Comparison of ENCODE assay signal across 1 cellular context in the genomic region with DNA sequence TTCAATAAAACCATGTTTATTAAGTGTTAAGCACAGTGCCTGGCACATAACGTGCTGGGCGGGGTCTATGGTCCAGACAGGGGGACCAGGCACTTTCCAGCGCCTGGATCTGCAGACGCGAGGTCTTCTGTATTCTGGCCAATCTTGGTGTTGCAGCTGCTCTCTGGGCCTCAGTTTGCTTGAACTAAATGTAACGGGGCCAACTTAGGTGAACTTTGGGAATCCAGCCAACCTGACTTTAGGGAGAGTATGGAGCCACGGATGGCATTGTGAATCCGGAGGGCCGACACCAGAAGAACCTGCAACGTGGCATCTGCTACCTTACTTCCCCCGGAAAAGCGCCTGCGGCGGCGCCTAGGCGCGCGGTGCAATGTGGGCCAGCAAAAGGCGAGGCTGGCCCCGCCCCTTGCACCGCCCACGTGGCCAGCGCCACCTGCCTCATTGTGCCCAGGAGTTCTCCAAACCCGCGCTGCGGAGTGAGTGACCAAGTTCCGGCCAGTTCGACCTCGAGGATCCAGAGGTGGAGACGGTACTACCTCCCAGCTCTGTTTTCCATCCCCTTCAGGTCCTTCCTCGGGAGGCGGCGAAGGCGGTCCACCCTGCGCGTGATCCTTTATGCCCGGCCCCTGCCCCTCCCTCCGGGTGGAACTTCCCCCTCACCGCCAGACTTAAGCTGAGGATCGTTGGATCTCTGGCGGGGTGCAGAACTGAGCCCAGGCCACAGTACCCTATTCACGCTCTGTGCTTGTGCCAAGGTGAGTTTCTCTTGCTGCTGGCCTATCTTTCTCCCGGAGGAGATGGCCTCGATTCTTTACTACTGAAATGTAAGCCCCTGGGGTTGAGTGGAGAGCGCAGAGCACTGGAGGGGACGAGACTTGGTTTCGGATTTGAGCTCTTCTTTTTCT.
A peak's percentile ranks its signal among the peaks of the same experiment; 100 is the strongest.
TF ChIP-seq lines count a peak whose summit lies in the region.

A gene (plus strand): TSS at position 426 of the 905 bp plus-strand sequence. CDS start 10,969 bp downstream, outside the sequence.

TF ChIP-seq in K562, 482 proteins besides CTCF, POLR2A, EP300 and RAD21 (continued from another document and continues in another):
- TF ChIP-seq, protein P1, sequence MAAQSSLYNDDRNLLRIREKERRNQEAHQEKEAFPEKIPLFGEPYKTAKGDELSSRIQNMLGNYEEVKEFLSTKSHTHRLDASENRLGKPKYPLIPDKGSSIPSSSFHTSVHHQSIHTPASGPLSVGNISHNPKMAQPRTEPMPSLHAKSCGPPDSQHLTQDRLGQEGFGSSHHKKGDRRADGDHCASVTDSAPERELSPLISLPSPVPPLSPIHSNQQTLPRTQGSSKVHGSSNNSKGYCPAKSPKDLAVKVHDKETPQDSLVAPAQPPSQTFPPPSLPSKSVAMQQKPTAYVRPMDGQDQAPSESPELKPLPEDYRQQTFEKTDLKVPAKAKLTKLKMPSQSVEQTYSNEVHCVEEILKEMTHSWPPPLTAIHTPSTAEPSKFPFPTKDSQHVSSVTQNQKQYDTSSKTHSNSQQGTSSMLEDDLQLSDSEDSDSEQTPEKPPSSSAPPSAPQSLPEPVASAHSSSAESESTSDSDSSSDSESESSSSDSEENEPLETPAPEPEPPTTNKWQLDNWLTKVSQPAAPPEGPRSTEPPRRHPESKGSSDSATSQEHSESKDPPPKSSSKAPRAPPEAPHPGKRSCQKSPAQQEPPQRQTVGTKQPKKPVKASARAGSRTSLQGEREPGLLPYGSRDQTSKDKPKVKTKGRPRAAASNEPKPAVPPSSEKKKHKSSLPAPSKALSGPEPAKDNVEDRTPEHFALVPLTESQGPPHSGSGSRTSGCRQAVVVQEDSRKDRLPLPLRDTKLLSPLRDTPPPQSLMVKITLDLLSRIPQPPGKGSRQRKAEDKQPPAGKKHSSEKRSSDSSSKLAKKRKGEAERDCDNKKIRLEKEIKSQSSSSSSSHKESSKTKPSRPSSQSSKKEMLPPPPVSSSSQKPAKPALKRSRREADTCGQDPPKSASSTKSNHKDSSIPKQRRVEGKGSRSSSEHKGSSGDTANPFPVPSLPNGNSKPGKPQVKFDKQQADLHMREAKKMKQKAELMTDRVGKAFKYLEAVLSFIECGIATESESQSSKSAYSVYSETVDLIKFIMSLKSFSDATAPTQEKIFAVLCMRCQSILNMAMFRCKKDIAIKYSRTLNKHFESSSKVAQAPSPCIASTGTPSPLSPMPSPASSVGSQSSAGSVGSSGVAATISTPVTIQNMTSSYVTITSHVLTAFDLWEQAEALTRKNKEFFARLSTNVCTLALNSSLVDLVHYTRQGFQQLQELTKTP (IDR thresholded peaks at IDR 0.05; ENCODE audit: low read depth in 1 of 2, partially characterized antibody in 2 of 2), result peak; percentile 26 to 52
- TF ChIP-seq EZH2 (IDR thresholded peaks at IDR 0.05; ENCODE audit: borderline replicate concordance, low read depth, low read length) (no peak), ARID2 (IDR thresholded peaks at IDR 0.05) (no peak), STAG1 (CRISPR knock-in tag; IDR thresholded peaks at IDR 0.05; ENCODE audit: borderline replicate concordance) (no peak), KDM2B (CRISPR knock-in tag; IDR thresholded peaks at IDR 0.05) (no peak), E2F3 (CRISPR knock-in tag; IDR thresholded peaks at IDR 0.05) (peak; percentile 38; the same call in 1 of the 2 replicates), RCOR1 (IDR thresholded peaks at IDR 0.05; ENCODE audit: borderline replicate concordance in 1 of 2, low read depth in 2 of 2, low read length in 2 of 2) (no peak), MYBL2 (IDR thresholded peaks at IDR 0.05; ENCODE audit: low read depth) (no peak), MYBL2 (CRISPR knock-in tag; IDR thresholded peaks at IDR 0.05; ENCODE audit: borderline replicate concordance) (no peak), ZNF583 (CRISPR knock-in tag; IDR thresholded peaks at IDR 0.05) (no peak), CBX3 (IDR thresholded peaks at IDR 0.05; ENCODE audit: borderline replicate concordance in 1 of 2, low read length in 2 of 2) (peak in 1 of 2 experiments; percentile 98; a peak in 2 of 3 replicates), ZNF586 (CRISPR knock-in tag; conservative IDR thresholded peaks at IDR 0.05) (no peak), ELF2 (CRISPR knock-in tag; IDR thresholded peaks at IDR 0.05) (peak; percentile 64; the same call in 1 of the 2 replicates), NR1H2 (CRISPR knock-in tag; IDR thresholded peaks at IDR 0.05) (peak; percentile 31; the same call in 1 of the 2 replicates), TEAD1 (CRISPR knock-in tag; IDR thresholded peaks at IDR 0.05) (peak; percentile 66 to 74; a peak in 3 of 4 replicates), XRCC4 (IDR thresholded peaks at IDR 0.05; ENCODE audit: extremely low read depth, insufficient read depth, insufficient read length) (no peak), ZNF212 (CRISPR knock-in tag; IDR thresholded peaks at IDR 0.05) (no peak), ZNF780A (CRISPR knock-in tag; IDR thresholded peaks at IDR 0.05) (no peak), ARNT (IDR thresholded peaks at IDR 0.05) (peak; percentile 13 to 39; a peak in 1 of 4 replicates), EWSR1 (IDR thresholded peaks at IDR 0.05; ENCODE audit: borderline replicate concordance, low read depth, partially characterized antibody) (no peak), HNRNPL (IDR thresholded peaks at IDR 0.05; ENCODE audit: low read depth, low read length) (peak; percentile 90), KAT2B (IDR thresholded peaks at IDR 0.05; ENCODE audit: low read depth, low read length) (no peak), POLR2AphosphoS2 (IDR thresholded peaks at IDR 0.05; ENCODE audit: low read length) (peak; percentile 93; the same call in 1 of the 2 replicates), ZNF75A (CRISPR knock-in tag; IDR thresholded peaks at IDR 0.05) (no peak), GATAD2B (IDR thresholded peaks at IDR 0.05; ENCODE audit: borderline replicate concordance) (no peak; the same call in 1 of the 2 replicates), MEF2D (tag; conservative IDR thresholded peaks at IDR 0.05; ENCODE audit: low read depth) (peak; percentile 83), CREM (IDR thresholded peaks at IDR 0.05; ENCODE audit: low read depth) (peak; percentile 39; the same call in 1 of the 2 replicates), SNIP1 (IDR thresholded peaks at IDR 0.05; ENCODE audit: low read depth) (no peak), ZNF274 (IDR thresholded peaks at IDR 0.05; ENCODE audit: borderline replicate concordance, low read depth, low read length) (no peak), SMAD4 (CRISPR knock-in tag; conservative IDR thresholded peaks at IDR 0.05) (peak; percentile 76)
- TF ChIP-seq, protein P2, sequence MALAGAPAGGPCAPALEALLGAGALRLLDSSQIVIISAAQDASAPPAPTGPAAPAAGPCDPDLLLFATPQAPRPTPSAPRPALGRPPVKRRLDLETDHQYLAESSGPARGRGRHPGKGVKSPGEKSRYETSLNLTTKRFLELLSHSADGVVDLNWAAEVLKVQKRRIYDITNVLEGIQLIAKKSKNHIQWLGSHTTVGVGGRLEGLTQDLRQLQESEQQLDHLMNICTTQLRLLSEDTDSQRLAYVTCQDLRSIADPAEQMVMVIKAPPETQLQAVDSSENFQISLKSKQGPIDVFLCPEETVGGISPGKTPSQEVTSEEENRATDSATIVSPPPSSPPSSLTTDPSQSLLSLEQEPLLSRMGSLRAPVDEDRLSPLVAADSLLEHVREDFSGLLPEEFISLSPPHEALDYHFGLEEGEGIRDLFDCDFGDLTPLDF (CRISPR knock-in tag; IDR thresholded peaks at IDR 0.05), result peak; percentile 74
- TF ChIP-seq, protein P3, sequence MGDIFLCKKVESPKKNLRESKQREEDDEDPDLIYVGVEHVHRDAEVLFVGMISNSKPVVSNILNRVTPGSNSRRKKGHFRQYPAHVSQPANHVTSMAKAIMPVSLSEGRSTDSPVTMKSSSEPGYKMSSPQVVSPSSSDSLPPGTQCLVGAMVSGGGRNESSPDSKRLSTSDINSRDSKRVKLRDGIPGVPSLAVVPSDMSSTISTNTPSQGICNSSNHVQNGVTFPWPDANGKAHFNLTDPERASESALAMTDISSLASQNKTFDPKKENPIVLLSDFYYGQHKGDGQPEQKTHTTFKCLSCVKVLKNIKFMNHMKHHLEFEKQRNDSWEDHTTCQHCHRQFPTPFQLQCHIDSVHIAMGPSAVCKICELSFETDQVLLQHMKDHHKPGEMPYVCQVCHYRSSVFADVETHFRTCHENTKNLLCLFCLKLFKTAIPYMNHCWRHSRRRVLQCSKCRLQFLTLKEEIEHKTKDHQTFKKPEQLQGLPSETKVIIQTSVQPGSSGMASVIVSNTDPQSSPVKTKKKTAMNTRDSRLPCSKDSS (IDR thresholded peaks at IDR 0.05; ENCODE audit: low read depth, partially characterized antibody), result no peak
- TF ChIP-seq, protein P4, sequence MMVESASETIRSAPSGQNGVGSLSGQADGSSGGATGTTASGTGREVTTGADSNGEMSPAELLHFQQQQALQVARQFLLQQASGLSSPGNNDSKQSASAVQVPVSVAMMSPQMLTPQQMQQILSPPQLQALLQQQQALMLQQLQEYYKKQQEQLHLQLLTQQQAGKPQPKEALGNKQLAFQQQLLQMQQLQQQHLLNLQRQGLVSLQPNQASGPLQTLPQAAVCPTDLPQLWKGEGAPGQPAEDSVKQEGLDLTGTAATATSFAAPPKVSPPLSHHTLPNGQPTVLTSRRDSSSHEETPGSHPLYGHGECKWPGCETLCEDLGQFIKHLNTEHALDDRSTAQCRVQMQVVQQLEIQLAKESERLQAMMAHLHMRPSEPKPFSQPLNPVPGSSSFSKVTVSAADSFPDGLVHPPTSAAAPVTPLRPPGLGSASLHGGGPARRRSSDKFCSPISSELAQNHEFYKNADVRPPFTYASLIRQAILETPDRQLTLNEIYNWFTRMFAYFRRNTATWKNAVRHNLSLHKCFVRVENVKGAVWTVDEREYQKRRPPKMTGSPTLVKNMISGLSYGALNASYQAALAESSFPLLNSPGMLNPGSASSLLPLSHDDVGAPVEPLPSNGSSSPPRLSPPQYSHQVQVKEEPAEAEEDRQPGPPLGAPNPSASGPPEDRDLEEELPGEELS (CRISPR knock-in tag; IDR thresholded peaks at IDR 0.05; ENCODE audit: borderline replicate concordance), result peak; percentile 46
- TF ChIP-seq, protein P5, sequence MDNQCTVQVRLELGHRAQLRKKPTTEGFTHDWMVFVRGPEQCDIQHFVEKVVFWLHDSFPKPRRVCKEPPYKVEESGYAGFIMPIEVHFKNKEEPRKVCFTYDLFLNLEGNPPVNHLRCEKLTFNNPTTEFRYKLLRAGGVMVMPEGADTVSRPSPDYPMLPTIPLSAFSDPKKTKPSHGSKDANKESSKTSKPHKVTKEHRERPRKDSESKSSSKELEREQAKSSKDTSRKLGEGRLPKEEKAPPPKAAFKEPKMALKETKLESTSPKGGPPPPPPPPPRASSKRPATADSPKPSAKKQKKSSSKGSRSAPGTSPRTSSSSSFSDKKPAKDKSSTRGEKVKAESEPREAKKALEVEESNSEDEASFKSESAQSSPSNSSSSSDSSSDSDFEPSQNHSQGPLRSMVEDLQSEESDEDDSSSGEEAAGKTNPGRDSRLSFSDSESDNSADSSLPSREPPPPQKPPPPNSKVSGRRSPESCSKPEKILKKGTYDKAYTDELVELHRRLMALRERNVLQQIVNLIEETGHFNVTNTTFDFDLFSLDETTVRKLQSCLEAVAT (IDR thresholded peaks at IDR 0.05), result peak in 1 of 2 experiments; percentile 74; a peak in 2 of 4 replicates
- TF ChIP-seq, protein P6, sequence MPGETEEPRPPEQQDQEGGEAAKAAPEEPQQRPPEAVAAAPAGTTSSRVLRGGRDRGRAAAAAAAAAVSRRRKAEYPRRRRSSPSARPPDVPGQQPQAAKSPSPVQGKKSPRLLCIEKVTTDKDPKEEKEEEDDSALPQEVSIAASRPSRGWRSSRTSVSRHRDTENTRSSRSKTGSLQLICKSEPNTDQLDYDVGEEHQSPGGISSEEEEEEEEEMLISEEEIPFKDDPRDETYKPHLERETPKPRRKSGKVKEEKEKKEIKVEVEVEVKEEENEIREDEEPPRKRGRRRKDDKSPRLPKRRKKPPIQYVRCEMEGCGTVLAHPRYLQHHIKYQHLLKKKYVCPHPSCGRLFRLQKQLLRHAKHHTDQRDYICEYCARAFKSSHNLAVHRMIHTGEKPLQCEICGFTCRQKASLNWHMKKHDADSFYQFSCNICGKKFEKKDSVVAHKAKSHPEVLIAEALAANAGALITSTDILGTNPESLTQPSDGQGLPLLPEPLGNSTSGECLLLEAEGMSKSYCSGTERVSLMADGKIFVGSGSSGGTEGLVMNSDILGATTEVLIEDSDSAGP (CRISPR knock-in tag; IDR thresholded peaks at IDR 0.05), result peak; percentile 69; the same call in 1 of the 2 replicates
- TF ChIP-seq, protein P7, sequence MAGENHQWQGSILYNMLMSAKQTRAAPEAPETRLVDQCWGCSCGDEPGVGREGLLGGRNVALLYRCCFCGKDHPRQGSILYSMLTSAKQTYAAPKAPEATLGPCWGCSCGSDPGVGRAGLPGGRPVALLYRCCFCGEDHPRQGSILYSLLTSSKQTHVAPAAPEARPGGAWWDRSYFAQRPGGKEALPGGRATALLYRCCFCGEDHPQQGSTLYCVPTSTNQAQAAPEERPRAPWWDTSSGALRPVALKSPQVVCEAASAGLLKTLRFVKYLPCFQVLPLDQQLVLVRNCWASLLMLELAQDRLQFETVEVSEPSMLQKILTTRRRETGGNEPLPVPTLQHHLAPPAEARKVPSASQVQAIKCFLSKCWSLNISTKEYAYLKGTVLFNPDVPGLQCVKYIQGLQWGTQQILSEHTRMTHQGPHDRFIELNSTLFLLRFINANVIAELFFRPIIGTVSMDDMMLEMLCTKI (IDR thresholded peaks at IDR 0.05; ENCODE audit: partially characterized antibody), result no peak
- TF ChIP-seq, protein P8, sequence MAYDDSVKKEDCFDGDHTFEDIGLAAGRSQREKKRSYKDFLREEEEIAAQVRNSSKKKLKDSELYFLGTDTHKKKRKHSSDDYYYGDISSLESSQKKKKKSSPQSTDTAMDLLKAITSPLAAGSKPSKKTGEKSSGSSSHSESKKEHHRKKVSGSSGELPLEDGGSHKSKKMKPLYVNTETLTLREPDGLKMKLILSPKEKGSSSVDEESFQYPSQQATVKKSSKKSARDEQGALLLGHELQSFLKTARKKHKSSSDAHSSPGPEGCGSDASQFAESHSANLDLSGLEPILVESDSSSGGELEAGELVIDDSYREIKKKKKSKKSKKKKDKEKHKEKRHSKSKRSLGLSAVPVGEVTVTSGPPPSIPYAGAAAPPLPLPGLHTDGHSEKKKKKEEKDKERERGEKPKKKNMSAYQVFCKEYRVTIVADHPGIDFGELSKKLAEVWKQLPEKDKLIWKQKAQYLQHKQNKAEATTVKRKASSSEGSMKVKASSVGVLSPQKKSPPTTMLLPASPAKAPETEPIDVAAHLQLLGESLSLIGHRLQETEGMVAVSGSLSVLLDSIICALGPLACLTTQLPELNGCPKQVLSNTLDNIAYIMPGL (CRISPR knock-in tag; IDR thresholded peaks at IDR 0.05), result peak; percentile 80; the same call in 1 of the 2 replicates
